Comparison of ENCODE assay signal across 15 cellular contexts in genomic region chr16:22674832-22675191, GRCh38.
A peak's percentile ranks its signal among the peaks of the same experiment; 100 is the strongest.
DNase-seq lines count a peak whose midpoint lies in the region; ATAC-seq and TF ChIP-seq lines count a peak whose summit lies in the region.
"Had no signal": no experiment of that assay in that cellular context is flagged by ENCODE, and none has a peak within 500 bp of the region (broad histone marks: within the 10 kb centered on the region; RNA-seq: fewer than 3 reads in every experiment).

No MANE protein-coding gene starts in this region.

- TF ChIP-seq CTCF in right atrium auricular region (IDR thresholded peaks at IDR 0.05) = no peak
- no peak for TF ChIP-seq CTCF in heart right ventricle (IDR thresholded peaks at IDR 0.05)
- no peak for TF ChIP-seq CTCF in coronary artery (IDR thresholded peaks at IDR 0.05)

- 77 to 84% methylated on average over 3 of the region's 3 CpGs for WGBS in heart right ventricle, 2 donors

- ATAC-seq in heart right ventricle (no peak), HG02970 (IDR thresholded peaks at IDR 0.05; ENCODE audit: low FRiP score, unreplicated experiment) (no peak)
- ATAC-seq: CD8-positive, alpha-beta T cell; HCT116 had no signal

- no peaks in the 10 kb centered on the region for H3K9me3 ChIP-seq in right atrium auricular region
- H3K9me3 ChIP-seq in heart right ventricle = peaks cover 0 to 4% (median 0%) of the 10 kb centered on the region in 11 donors

- intact Hi-C loops in heart right ventricle (cut with DNase I) = loop anchor here in 5 of 10 donors (5.0 to 10.0 kb wide), 4 partner anchors 1370 to 1520 kb away; partner anchors contain the start of genes LDAF1 (in 3 of the 5) and DNAH3 (in 2 of the 5)

- H3K27me3 ChIP-seq in right atrium auricular region = no peaks in the 10 kb centered on the region
- H3K27me3 ChIP-seq in heart right ventricle = peaks cover 0 to 18% (median 8%) of the 10 kb centered on the region in 7 donors
- H3K27me3 ChIP-seq: BLaER1 treated with 17β-estradiol and CSF1 and Interleukin-3, amounts not matched to agents 10 nM and 100 nM had no signal

- H3K4me3 ChIP-seq in right atrium auricular region = no peak overlapping the region
- no peak overlapping the region for H3K4me3 ChIP-seq in heart right ventricle
- H3K4me3 ChIP-seq in coronary artery = no peak overlapping the region
- H3K4me3 ChIP-seq: BLaER1 treated with 17β-estradiol and CSF1 and Interleukin-3, amounts not matched to agents 10 nM and 100 nM had no signal

- H3K4me1 ChIP-seq in right atrium auricular region (no peaks in the 10 kb centered on the region), heart right ventricle (peaks cover 0 to 33% (median 6%) of the 10 kb centered on the region in 9 donors)

- DNase-seq in right atrium auricular region (ENCODE audit: low spot score) (peak; percentile 55), heart right ventricle (no peak), coronary artery (ENCODE audit: low spot score) (peak; percentile 60), mesenteric fat pad (ENCODE audit: low spot score) (peak; percentile 67), ureter (ENCODE audit: low spot score) (peak; percentile 17), amygdala (lab: John Stamatoyannopoulos, UW) (no peak), NOMO-1 treated with DMSO at 0.1 percent for 48 hours (lab: John Stamatoyannopoulos, UW; ENCODE audit: unreplicated experiment) (no peak)
- DNase-seq: 8988T; Calu3; CD8-positive, alpha-beta T cell; GOT3; H7 had no signal

- H3K27ac ChIP-seq in right atrium auricular region (no peak overlapping the region), heart right ventricle (no peak overlapping the region), coronary artery (no peak overlapping the region)
- H3K27ac ChIP-seq: BLaER1 treated with 17β-estradiol and CSF1 and Interleukin-3, amounts not matched to agents 10 nM and 100 nM had no signal

- no peaks in the 10 kb centered on the region for H3K36me3 ChIP-seq in right atrium auricular region
- no peaks in the 10 kb centered on the region for H3K36me3 ChIP-seq in heart right ventricle
- H3K36me3 ChIP-seq: BLaER1 treated with 17β-estradiol and CSF1 and Interleukin-3, amounts not matched to agents 10 nM and 100 nM had no signal

Comparison
In these comparisons a context has a peak if more than half of its experiments do, and no peak if none do; other contexts are left out.
1. DNase-seq: peak in right atrium auricular region (single experiment), coronary artery (single experiment), mesenteric fat pad (single experiment) and ureter (single experiment); none in heart right ventricle (0 of 2), amygdala (0 of 56) and NOMO-1 treated with DMSO at 0.1 percent for 48 hours (single experiment).